In the genomic region with DNA sequence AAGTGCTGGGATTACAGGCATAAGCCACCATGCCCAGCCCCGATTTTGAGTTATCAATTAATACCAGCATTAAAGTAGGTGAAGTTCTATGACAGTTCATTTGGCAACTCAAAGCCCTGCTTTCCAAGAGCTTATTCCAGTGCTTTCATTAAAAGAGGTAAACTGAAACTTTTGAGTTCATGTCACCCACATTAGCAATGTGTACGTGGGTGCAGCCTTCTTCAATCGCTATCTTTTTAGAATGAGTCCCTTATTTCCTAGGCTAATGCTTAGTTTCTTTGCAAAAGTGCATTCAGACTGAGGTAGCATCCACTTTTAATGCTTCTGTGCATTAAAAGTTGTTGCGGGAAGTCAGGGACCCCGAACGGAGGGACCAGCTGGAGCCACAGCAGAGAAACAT, we compare ENCODE assay signal across 4 cellular contexts. TPM values are rescaled to one million over a fixed set of nuclear protein-coding genes. Genes with fewer than 3 reads are reported as not detected.
"Had no signal": no experiment of that assay in that cellular context is flagged by ENCODE, and none has a peak within 500 bp of the region (broad histone marks: within the 10 kb centered on the region; RNA-seq: fewer than 3 reads in every experiment).

No MANE protein-coding gene starts in this region.

- DNase-seq: GDM1, GF-D8 had no signal

- ATAC-seq: GM12878 had no signal

- H3K4me3 ChIP-seq: GM12878 had no signal

RNA-seq across cellular contexts. Expression of gene MTNR1A, which starts 26.1 kb away (rescaled TPM):
- total RNA-seq: G401, GM12878 had no signal
